In genomic region chr3:100068758-100069345, GRCh38 we compare ENCODE assay signal across 8 cellular contexts.
DNase-seq lines count a peak whose midpoint lies in the region; ATAC-seq and TF ChIP-seq lines count a peak whose summit lies in the region.

No MANE protein-coding gene starts in this region.

- TF ChIP-seq CTCF in AG09319 (IDR thresholded peaks at IDR 0.05; ENCODE audit: low read depth, low read length): peak; percentile 65

- peak; percentile 51 for DNase-seq in AG09319 (ENCODE audit: extremely low read depth, low read depth)
- DNase-seq in NCI-H82 (lab: John Stamatoyannopoulos, UW): peak; percentile 91
- DNase-seq in activated CD4-positive, alpha-beta T cell treated with anti-CD3 and anti-CD28 coated beads, Interleukin-2, amount 50 U/mL, for 4 hours: peak; percentile 72 to 74
- DNase-seq in effector CD4-positive, alpha-beta T cell: peak; percentile 58
- DNase-seq in medulla oblongata (ENCODE audit: extremely low spot score): peak; percentile 87
- DNase-seq in stimulated activated CD8-positive, alpha-beta memory T cell treated with anti-CD3 and anti-CD28 coated beads, Interleukin-15, amount 100 ng/mL, for 4 hours (ENCODE audit: low read depth in 2 of 2): peak; percentile 25 to 53

- ATAC-seq in GM19025 (IDR thresholded peaks at IDR 0.05; ENCODE audit: low read depth, unreplicated experiment): peak; percentile 54
- ATAC-seq in HG03378 (IDR thresholded peaks at IDR 0.05; ENCODE audit: unreplicated experiment): peak; percentile 65

Comparison
In these comparisons a context has a peak if more than half of its experiments do, and no peak if none do; other contexts are left out.
1. Peak in every context shown above with its lines: DNase-seq and ATAC-seq.
2. DNase-seq: peak in every context shown above with its lines; median percentile 91 in NCI-H82; 87 in medulla oblongata; 73 in activated CD4-positive, alpha-beta T cell treated with anti-CD3 and anti-CD28 coated beads, Interleukin-2, amount 50 U/mL, for 4 hours; 58 in effector CD4-positive, alpha-beta T cell; 51 in AG09319; 39 in stimulated activated CD8-positive, alpha-beta memory T cell treated with anti-CD3 and anti-CD28 coated beads, Interleukin-15, amount 100 ng/mL, for 4 hours.